Comparison of ENCODE assay signal across 30 cellular contexts in the genomic region with DNA sequence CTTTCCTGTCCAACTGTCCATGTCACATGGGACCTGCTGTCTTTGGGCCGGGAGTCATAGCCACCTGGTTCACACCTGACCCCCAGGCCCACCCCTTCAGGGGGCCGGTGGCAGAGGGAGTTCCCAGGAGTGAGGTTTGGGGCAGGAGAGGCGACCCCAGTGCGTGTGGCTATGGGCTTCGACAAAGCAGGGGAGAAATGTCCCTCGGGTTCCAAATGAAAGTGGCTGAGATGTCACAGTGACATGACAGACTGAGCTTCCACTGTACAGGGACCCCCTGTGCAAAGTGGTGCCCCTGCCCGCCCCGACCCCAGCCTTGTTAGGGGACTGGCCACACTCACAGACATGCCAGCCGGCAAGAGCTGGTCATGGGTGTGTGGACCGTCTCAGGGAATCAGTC.
"Had no signal": no experiment of that assay in that cellular context is flagged by ENCODE, and none has a peak within 500 bp of the region (broad histone marks: within the 10 kb centered on the region; RNA-seq: fewer than 3 reads in every experiment).

No MANE protein-coding gene starts in this region.

- H3K4me3 ChIP-seq: ovary, psoas muscle, right lobe of liver, sigmoid colon, suprapubic skin, testis, tibial artery, transverse colon, upper lobe of right lung, uterus had no signal

- H3K27ac Mint-ChIP-seq: natural killer cell treated with Interleukin-12 subunit alpha and Interleukin-12 subunit beta and Interleukin-15 and Interleukin-18, amount 100 ng/mL, for 72 hours; nephron progenitor cell; progenitor cell of endocrine pancreas; stimulated activated memory B cell treated with anti-CD40 and anti-IgM and Interleukin-4, amounts not matched to agents 10 μg/mL and 1 μg/mL and 100 μg/mL, for 72 hours; stimulated activated naive CD8-positive, alpha-beta T cell treated with anti-CD3 and anti-CD28 coated beads, Interleukin-15, amount 100 ng/mL, for 72 hours; type B pancreatic cell had no signal

- DNase-seq: naive thymus-derived CD8-positive, alpha-beta T cell; nephron progenitor cell; occipital lobe; ovary; posterior cingulate gyrus; psoas muscle; right lobe of liver; sigmoid colon; small intestine; stimulated activated CD4-positive, alpha-beta T cell treated with anti-CD3 and anti-CD28 coated beads, Interleukin-15, amount 100 ng/mL, for 24 hours; stimulated activated CD4-positive, alpha-beta T cell treated with anti-CD3 and anti-CD28 coated beads, Interleukin-2, amount 100 ng/mL, for 24 hours; stimulated activated CD4-positive, alpha-beta T cell treated with anti-CD3 and anti-CD28 coated beads, Interleukin-2, amount 100 ng/mL, for 48 hours; stimulated activated CD4-positive, alpha-beta T cell treated with anti-CD3 and anti-CD28 coated beads, Interleukin-4, amount 100 ng/mL, for 4 hours; stimulated activated CD8-positive, alpha-beta memory T cell treated with anti-CD3 and anti-CD28 coated beads, Interleukin-4, amount 100 ng/mL, for 48 hours; stimulated activated naive CD4-positive, alpha-beta T cell; stimulated activated naive CD8-positive, alpha-beta T cell treated with anti-CD3 and anti-CD28 coated beads, Interleukin-15, amount 100 ng/mL, for 72 hours; stimulated activated naive CD8-positive, alpha-beta T cell treated with anti-CD3 and anti-CD28 coated beads, Interleukin-15, Interleukin-2, amounts not matched to agents 100 U/mL and 50 U/mL, for 24 hours; testis; tibial artery; transverse colon; upper lobe of right lung; uterus had no signal

- ATAC-seq: naive thymus-derived CD8-positive, alpha-beta T cell; natural killer cell treated with Interleukin-12 subunit alpha and Interleukin-12 subunit beta and Interleukin-15 and Interleukin-18, amount 100 ng/mL, for 72 hours; psoas muscle; right cardiac atrium; right lobe of liver; stimulated activated memory B cell treated with anti-CD40 and anti-IgM and Interleukin-4, amounts not matched to agents 10 μg/mL and 1 μg/mL and 100 μg/mL, for 72 hours; stimulated activated naive CD8-positive, alpha-beta T cell treated with anti-CD3 and anti-CD28 coated beads, Interleukin-15, amount 100 ng/mL, for 72 hours; stimulated activated naive CD8-positive, alpha-beta T cell treated with anti-CD3 and anti-CD28 coated beads, Interleukin-15, Interleukin-2, amounts not matched to agents 100 U/mL and 50 U/mL, for 24 hours; upper lobe of right lung had no signal

- H2AFZ ChIP-seq: parathyroid adenoma had no signal

- H3K27me3 ChIP-seq: ovary, right lobe of liver, sigmoid colon, suprapubic skin, testis, transverse colon, upper lobe of right lung, uterus had no signal

- H3K4me1 ChIP-seq: parathyroid adenoma, psoas muscle, right lobe of liver, sigmoid colon, testis, tibial artery, transverse colon, upper lobe of right lung, uterus had no signal

- H3K9me3 ChIP-seq: ovary, psoas muscle, right lobe of liver, sigmoid colon, suprapubic skin, testis, tibial artery, transverse colon, upper lobe of right lung, uterus had no signal

- H3K36me3 Mint-ChIP-seq: naive thymus-derived CD8-positive, alpha-beta T cell; natural killer cell treated with Interleukin-12 subunit alpha and Interleukin-12 subunit beta and Interleukin-15 and Interleukin-18, amount 100 ng/mL, for 72 hours; stimulated activated memory B cell treated with anti-CD40 and anti-IgM and Interleukin-4, amounts not matched to agents 10 μg/mL and 1 μg/mL and 100 μg/mL, for 72 hours; type B pancreatic cell had no signal

- H3K4me3 Mint-ChIP-seq: naive thymus-derived CD8-positive, alpha-beta T cell; natural killer cell treated with Interleukin-12 subunit alpha and Interleukin-12 subunit beta and Interleukin-15 and Interleukin-18, amount 100 ng/mL, for 72 hours; nephron progenitor cell; neural crest cell; stimulated activated memory B cell treated with anti-CD40 and anti-IgM and Interleukin-4, amounts not matched to agents 10 μg/mL and 1 μg/mL and 100 μg/mL, for 72 hours; stimulated activated naive CD8-positive, alpha-beta T cell treated with anti-CD3 and anti-CD28 coated beads, Interleukin-15, amount 100 ng/mL, for 72 hours; type B pancreatic cell had no signal

- H3K79me2 ChIP-seq: parathyroid adenoma had no signal

- H3K36me3 ChIP-seq: ovary, right lobe of liver, sigmoid colon, suprapubic skin, tibial artery, transverse colon, upper lobe of right lung, uterus had no signal

- H3K4me1 Mint-ChIP-seq: naive thymus-derived CD8-positive, alpha-beta T cell; stimulated activated memory B cell treated with anti-CD40 and anti-IgM and Interleukin-4, amounts not matched to agents 10 μg/mL and 1 μg/mL and 100 μg/mL, for 72 hours; stimulated activated naive CD8-positive, alpha-beta T cell treated with anti-CD3 and anti-CD28 coated beads, Interleukin-15, amount 100 ng/mL, for 72 hours had no signal

- H3K9me3 Mint-ChIP-seq: naive thymus-derived CD8-positive, alpha-beta T cell; natural killer cell treated with Interleukin-12 subunit alpha and Interleukin-12 subunit beta and Interleukin-15 and Interleukin-18, amount 100 ng/mL, for 72 hours; nephron progenitor cell; neural crest cell; stimulated activated memory B cell treated with anti-CD40 and anti-IgM and Interleukin-4, amounts not matched to agents 10 μg/mL and 1 μg/mL and 100 μg/mL, for 72 hours; stimulated activated naive CD8-positive, alpha-beta T cell treated with anti-CD3 and anti-CD28 coated beads, Interleukin-15, amount 100 ng/mL, for 72 hours; type B pancreatic cell had no signal

- H3K27me3 Mint-ChIP-seq: stimulated activated naive CD8-positive, alpha-beta T cell treated with anti-CD3 and anti-CD28 coated beads, Interleukin-15, amount 100 ng/mL, for 72 hours; type B pancreatic cell had no signal

- H3K27ac ChIP-seq: ovary, parathyroid adenoma, psoas muscle, right lobe of liver, sigmoid colon, suprapubic skin, testis, tibial artery, transverse colon, upper lobe of right lung, uterus had no signal

- H3K9ac ChIP-seq: parathyroid adenoma had no signal
